ENCODE assay signal across 8 cellular contexts in the genomic region with DNA sequence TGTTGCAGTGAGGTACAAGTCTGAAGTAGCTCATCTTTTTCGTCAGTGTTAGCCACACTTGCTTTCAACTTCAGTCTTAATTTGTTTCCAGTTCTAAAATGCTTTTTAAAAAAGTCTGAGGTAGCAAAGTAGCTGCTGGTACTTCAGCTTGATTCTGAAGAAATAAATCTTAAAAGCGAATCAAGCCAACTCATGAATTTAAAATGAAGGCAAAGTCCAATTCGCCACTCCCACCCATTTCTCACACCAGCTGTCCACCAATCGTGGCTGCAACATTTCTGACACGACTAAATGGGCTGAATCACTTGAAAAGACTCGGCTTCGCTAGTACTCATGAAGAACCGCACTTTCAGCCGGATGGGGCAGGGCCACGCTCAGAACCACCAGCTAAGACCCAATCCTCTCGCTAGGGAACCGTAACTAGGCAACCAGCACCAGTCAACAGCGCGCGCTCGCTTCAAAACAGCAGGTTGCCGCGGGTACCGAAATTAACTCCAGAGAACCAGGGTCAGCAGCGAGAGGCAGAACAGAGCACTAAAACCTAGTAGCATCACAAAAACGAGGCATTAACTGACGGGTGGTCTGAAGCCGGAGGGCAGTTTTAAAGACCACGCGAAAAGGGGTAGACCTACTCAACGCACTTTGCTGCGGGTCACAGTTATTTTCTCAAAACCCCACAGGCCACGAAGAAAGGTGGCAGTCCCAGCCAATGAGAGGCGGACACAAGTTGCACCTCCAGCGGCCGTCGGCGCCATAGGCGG. TPM values are rescaled to one million over a fixed set of nuclear protein-coding genes. Genes with fewer than 3 reads are reported as not detected.
DNase-seq lines count a peak whose midpoint lies in the region; ATAC-seq and TF ChIP-seq lines count a peak whose summit lies in the region.

No MANE protein-coding gene starts in this region.

- DNase-seq in DMS153 (lab: John Stamatoyannopoulos, UW) (peak; percentile 65), DMS153 treated with DMSO at 0.1 percent for 48 hours (lab: John Stamatoyannopoulos, UW; ENCODE audit: unreplicated experiment) (no peak), NCI-H2227 (lab: John Stamatoyannopoulos, UW; ENCODE audit: unreplicated experiment) (peak; percentile 83), colonic mucosa (peak; percentile 81), kidney tubule cell (ENCODE audit: low spot score) (peak; percentile 96)
- peak; percentile 97 for DNase-seq in activated CD4-positive, alpha-beta T cell treated with anti-CD3 and anti-CD28 coated beads, Interleukin-2, amount 10 ng/mL, durations not matched to agents 24 days and 14 days
- peak; percentile 56 to 73 (median 69) for DNase-seq in stimulated activated CD4-positive, alpha-beta T cell treated with anti-CD3 and anti-CD28 coated beads, Interleukin-1b, Interleukin-23, amount 100 ng/mL, for 24 hours (ENCODE audit: low read depth in 4 of 4, low spot score in 1 of 4)

- H3K36me3 Mint-ChIP-seq in activated CD4-positive, alpha-beta T cell treated with anti-CD3 and anti-CD28 coated beads, Interleukin-2, amount 10 ng/mL, durations not matched to agents 24 days and 14 days (ENCODE audit: low read depth): peaks cover 39% of the 10 kb centered on the region

- peak overlapping the region; percentile 96 to 100 for H3K9ac ChIP-seq in colonic mucosa (ENCODE audit: low read depth in 2 of 2, low read length in 2 of 2)

- H3K27me3 Mint-ChIP-seq in activated CD4-positive, alpha-beta T cell treated with anti-CD3 and anti-CD28 coated beads, Interleukin-2, amount 10 ng/mL, durations not matched to agents 24 days and 14 days: peaks cover 2% of the 10 kb centered on the region

- peak overlapping the region; percentile 99 for H3K27ac ChIP-seq in colonic mucosa

- no peaks in the 10 kb centered on the region for H3K9me3 ChIP-seq in colonic mucosa

- peak overlapping the region; percentile 75 for H3K4me3 ChIP-seq in colonic mucosa

- no peaks in the 10 kb centered on the region for H3K36me3 ChIP-seq in colonic mucosa

- peak overlapping the region; percentile 100 for H3K27ac Mint-ChIP-seq in activated CD4-positive, alpha-beta T cell treated with anti-CD3 and anti-CD28 coated beads, Interleukin-2, amount 10 ng/mL, durations not matched to agents 24 days and 14 days

- H3K4me3 Mint-ChIP-seq in activated CD4-positive, alpha-beta T cell treated with anti-CD3 and anti-CD28 coated beads, Interleukin-2, amount 10 ng/mL, durations not matched to agents 24 days and 14 days: peak overlapping the region; percentile 92

- H3K9me3 Mint-ChIP-seq in activated CD4-positive, alpha-beta T cell treated with anti-CD3 and anti-CD28 coated beads, Interleukin-2, amount 10 ng/mL, durations not matched to agents 24 days and 14 days: no peaks in the 10 kb centered on the region

- H3K4me1 ChIP-seq in colonic mucosa: peaks cover 10% of the 10 kb centered on the region

- intact Hi-C loops in activated CD4-positive, alpha-beta T cell treated with anti-CD3 and anti-CD28 coated beads, Interleukin-2, amount 10 ng/mL, durations not matched to agents 24 days and 14 days (cut with micrococcal nuclease): loop anchor here (1.0 to 5.0 kb wide), 4 partner anchors 38 to 1106 kb away; partner anchors contain the start of genes MAP3K5, MTFR2 and MYB
- intact Hi-C loops in colonic mucosa (cut with DNase I): no loop called here

- peak; percentile 29 for TF ChIP-seq CTCF in colonic mucosa (IDR thresholded peaks at IDR 0.05)

- H3K4me1 Mint-ChIP-seq in activated CD4-positive, alpha-beta T cell treated with anti-CD3 and anti-CD28 coated beads, Interleukin-2, amount 10 ng/mL, durations not matched to agents 24 days and 14 days: peaks cover 49% of the 10 kb centered on the region

- no peaks in the 10 kb centered on the region for H3K27me3 ChIP-seq in colonic mucosa

- peak; percentile 36 for ATAC-seq in HG03025 (IDR thresholded peaks at IDR 0.05; ENCODE audit: low FRiP score, unreplicated experiment)

RNA-seq across cellular contexts. Expression of gene BCLAF1, which starts 0.9 kb away (rescaled TPM):
- 267 TPM in 2 replicates for total RNA-seq in activated CD4-positive, alpha-beta T cell treated with anti-CD3 and anti-CD28 coated beads, Interleukin-2, amount 10 ng/mL, durations not matched to agents 24 days and 14 days
- total RNA-seq in colonic mucosa: 100 to 1,000 TPM; 127 to 143 TPM

RNA-seq across cellular contexts. Expression of gene MTFR2, which starts 38.6 kb away (rescaled TPM):
- 24.4 and 24.6 TPM in 2 replicates for total RNA-seq in activated CD4-positive, alpha-beta T cell treated with anti-CD3 and anti-CD28 coated beads, Interleukin-2, amount 10 ng/mL, durations not matched to agents 24 days and 14 days
- total RNA-seq in colonic mucosa: 1 to 10 TPM; 2.2 to 9.8 TPM
